1 cellular context compared by ENCODE assay signal in genomic region chr6:95133578-95133977, GRCh38.
TF ChIP-seq lines count a peak whose summit lies in the region.

No MANE protein-coding gene starts in this region.

TF ChIP-seq in GM12878, 131 proteins besides CTCF, POLR2A, EP300 and RAD21 (continued from another document):
- no peak for TF ChIP-seq POLR2AphosphoS2 (IDR thresholded peaks at IDR 0.05; ENCODE audit: low read depth, low read length)
- no peak for TF ChIP-seq YBX1 (IDR thresholded peaks at IDR 0.05)
- no peak for TF ChIP-seq NFYA (IDR thresholded peaks at IDR 0.05; ENCODE audit: borderline replicate concordance, low read depth, low read length)
- TF ChIP-seq ZNF384 (IDR thresholded peaks at IDR 0.05; ENCODE audit: borderline replicate concordance, low read depth, low read length), result no peak
